ENCODE assay signal across 8 cellular contexts in the genomic region with DNA sequence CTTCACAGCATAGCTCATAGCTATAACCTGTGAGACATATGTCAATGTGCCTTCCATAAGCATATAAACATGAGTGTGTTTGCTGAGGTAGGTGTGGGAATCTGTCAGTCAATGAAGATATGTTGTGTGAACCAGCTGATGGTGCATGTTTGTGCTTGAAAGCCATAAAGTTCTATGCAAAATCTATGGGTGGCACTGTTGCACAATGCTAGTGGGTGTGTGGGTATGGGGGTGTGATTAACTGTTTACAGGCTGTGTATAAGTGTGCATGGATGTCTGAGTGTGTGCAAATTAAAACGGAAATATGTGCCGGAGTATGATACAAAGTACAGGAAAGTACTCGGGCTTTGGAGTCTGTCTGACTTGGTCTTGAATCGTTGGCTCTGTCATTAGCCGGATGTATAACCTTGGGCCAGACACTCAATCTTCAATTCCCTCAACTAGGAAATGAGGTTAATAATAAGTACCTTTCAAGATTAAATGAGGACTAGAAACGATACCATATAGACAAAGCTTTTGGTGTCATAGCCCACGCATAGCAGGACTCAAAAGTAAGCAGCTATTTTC. TPM values are rescaled to one million over a fixed set of nuclear protein-coding genes. Genes with fewer than 3 reads are reported as not detected.
A peak's percentile ranks its signal among the peaks of the same experiment; 100 is the strongest.
DNase-seq lines count a peak whose midpoint lies in the region; ATAC-seq and TF ChIP-seq lines count a peak whose summit lies in the region.

No MANE protein-coding gene starts in this region.

- H3K27ac Mint-ChIP-seq in stimulated activated naive CD8-positive, alpha-beta T cell treated with anti-CD3 and anti-CD28 coated beads, Interleukin-15, amount 100 ng/mL, for 72 hours, result peak overlapping the region; percentile 10 to 66

- no peaks in the 10 kb centered on the region for H3K27me3 ChIP-seq in dorsolateral prefrontal cortex

- H3K4me3 Mint-ChIP-seq in stimulated activated naive CD8-positive, alpha-beta T cell treated with anti-CD3 and anti-CD28 coated beads, Interleukin-15, amount 100 ng/mL, for 72 hours, result peak overlapping the region; percentile 91 to 98

- WGBS in mesodermal cell (ENCODE audit: insufficient coverage in 2 of 2), 2 experiments, result 74 to 88% methylated on average over 2 to 5 of the region's 7 CpGs

- no peaks in the 10 kb centered on the region for H3K9me3 ChIP-seq in mesodermal cell (ENCODE audit: control insufficient read depth, low read length)

- DNase-seq in NCI-H1092 treated with DMSO at 0.1 percent for 48 hours (lab: John Stamatoyannopoulos, UW), result peak; percentile 61
- no peak for DNase-seq in NCI-H1092 (lab: John Stamatoyannopoulos, UW)
- DNase-seq in NB4 (ENCODE audit: low read depth), result peak; percentile 91
- DNase-seq in dorsolateral prefrontal cortex, result peak in 3 of 10 donors; percentile 23 to 63 (median 56)
- DNase-seq in stimulated activated naive CD8-positive, alpha-beta T cell treated with anti-CD3 and anti-CD28 coated beads, Interleukin-15, amount 100 ng/mL, for 72 hours, result peak; percentile 39 to 63
- DNase-seq in islet precursor cell, result no peak

- TF ChIP-seq CTCF in NB4 (IDR thresholded peaks at IDR 0.05; ENCODE audit: low read depth, low read length), result no peak
- peak; percentile 19 to 84 (median 69) for TF ChIP-seq CTCF in dorsolateral prefrontal cortex (IDR thresholded peaks at IDR 0.05 in 54 of 56, conservative IDR thresholded peaks at IDR 0.05 in 2 of 56; ENCODE audit: low read depth in 1 of 56, partially characterized antibody in 56 of 56)

- H3K4me1 ChIP-seq in mesodermal cell (ENCODE audit: control insufficient read depth, insufficient read depth, low read length, poor library complexity, severe bottlenecking), result peaks cover 18% of the 10 kb centered on the region

- ATAC-seq in activated CD4-positive, CD25-positive, alpha-beta regulatory T cell treated with anti-CD3 and anti-CD28 coated beads, Interleukin-2, amount 50 U/mL, for 24 hours, result peak; percentile 31 to 40
- peak; percentile 58 for ATAC-seq in stimulated activated naive CD8-positive, alpha-beta T cell treated with anti-CD3 and anti-CD28 coated beads, Interleukin-15, amount 100 ng/mL, for 72 hours

- TF ChIP-seq POLR2A in NB4 (IDR thresholded peaks at IDR 0.05; ENCODE audit: extremely low read depth, insufficient read length), result no peak

- H3K36me3 ChIP-seq in mesodermal cell (ENCODE audit: control insufficient read depth, insufficient read depth, low read length), result peaks cover 6% of the 10 kb centered on the region

- H3K4me1 Mint-ChIP-seq in stimulated activated naive CD8-positive, alpha-beta T cell treated with anti-CD3 and anti-CD28 coated beads, Interleukin-15, amount 100 ng/mL, for 72 hours, result peaks cover 63% of the 10 kb centered on the region

- peak overlapping the region; percentile 54 for H3K4me3 ChIP-seq in NB4 (ENCODE audit: low read depth, low read length)
- H3K4me3 ChIP-seq in dorsolateral prefrontal cortex, result peak overlapping the region in 16 of 59 donors; percentile 6 to 90 (median 72)
- no peak overlapping the region for H3K4me3 ChIP-seq in mesodermal cell (ENCODE audit: extremely low read depth, insufficient read depth, low read length, poor library complexity, severe bottlenecking)

- H3K27ac ChIP-seq in dorsolateral prefrontal cortex (peak overlapping the region in 35 of 59 donors; percentile 1 to 90 (median 64)), mesodermal cell (ENCODE audit: low read depth, low read length, severe bottlenecking) (peak overlapping the region; percentile 86)

- no peaks in the 10 kb centered on the region for H3K27me3 Mint-ChIP-seq in stimulated activated naive CD8-positive, alpha-beta T cell treated with anti-CD3 and anti-CD28 coated beads, Interleukin-15, amount 100 ng/mL, for 72 hours

- intact Hi-C loops in dorsolateral prefrontal cortex (cut with DNase I), result loop anchor here (1.0 to 10.0 kb wide), 7 partner anchors 42 to 348 kb away; no protein-coding TSS in a partner anchor

- H3K9me3 Mint-ChIP-seq in stimulated activated naive CD8-positive, alpha-beta T cell treated with anti-CD3 and anti-CD28 coated beads, Interleukin-15, amount 100 ng/mL, for 72 hours, result no peaks in the 10 kb centered on the region

RNA-seq across cellular contexts. Expression of gene ATP2B4, which starts 0.9 kb away (rescaled TPM):
- total RNA-seq in dorsolateral prefrontal cortex, result 100 to 1,000 TPM in 118 of 120 experiments, 10 to 100 TPM in 2; 87.0 to 184 (median 142) TPM
- polyA plus RNA-seq in mesodermal cell (2013, experiment 1 of 2), result 84.7 TPM
- 79.8 TPM for polyA plus RNA-seq in mesodermal cell (2013, experiment 2 of 2)

Comparison
In these comparisons a context has a peak if more than half of its experiments do, and no peak if none do; other contexts are left out.
1. DNase-seq: peak in NCI-H1092 treated with DMSO at 0.1 percent for 48 hours (single experiment), NB4 (single experiment) and stimulated activated naive CD8-positive, alpha-beta T cell treated with anti-CD3 and anti-CD28 coated beads, Interleukin-15, amount 100 ng/mL, for 72 hours (2 of 2); none in NCI-H1092 (single experiment) and islet precursor cell (single experiment).